ENCODE assay signal across 17 cellular contexts in genomic region chr16:85594621-85595298, GRCh38. TPM values are rescaled to one million over a fixed set of nuclear protein-coding genes. Genes with fewer than 3 reads are reported as not detected.
DNase-seq lines count a peak whose midpoint lies in the region; ATAC-seq, FAIRE-seq and TF ChIP-seq lines count a peak whose summit lies in the region.
"Had no signal": no experiment of that assay in that cellular context is flagged by ENCODE, and none has a peak within 500 bp of the region (broad histone marks: within the 10 kb centered on the region; RNA-seq: fewer than 3 reads in every experiment).

No MANE protein-coding gene starts in this region.

- no peak for FAIRE-seq in HTR-8/SVneo (lab: Jason Lieb, UNC)
- FAIRE-seq: A204.1, GM18507 had no signal

- H3K4me3 ChIP-seq in BLaER1 (0 out of 2 replicates have a peak overlapping the region, but pooled peaks have one; percentile 12), endodermal cell (ENCODE audit: low read length) (no peak overlapping the region), neuronal stem cell (ENCODE audit: low read length in 2 of 2) (no peak overlapping the region), hepatocyte (no peak overlapping the region)
- H3K4me3 ChIP-seq: GM23248 had no signal

- H3K4ac ChIP-seq in neuronal stem cell (ENCODE audit: low read length): peak overlapping the region; percentile 84

- H3K36me3 Mint-ChIP-seq in endodermal cell (ENCODE audit: low read depth): peaks cover 5% of the 10 kb centered on the region

- H3K79me2 ChIP-seq in hepatocyte: peaks cover 58% of the 10 kb centered on the region

- TF ChIP-seq CTCF in endodermal cell (conservative IDR thresholded peaks at IDR 0.05) (no peak), hepatocyte (IDR thresholded peaks at IDR 0.05; ENCODE audit: poor library complexity) (no peak)

- peak overlapping the region; percentile 12 for H2BK12ac ChIP-seq in neuronal stem cell (ENCODE audit: low read length)

- H3K9me3 Mint-ChIP-seq in endodermal cell: no peaks in the 10 kb centered on the region

- DNase-seq in SW480 (ENCODE audit: low spot score) (peak; percentile 65), endodermal cell (no peak), neuronal stem cell (ENCODE audit: low spot score) (no peak), hepatocyte (ENCODE audit: low spot score) (no peak), HTR-8/SVneo (ENCODE audit: insufficient read length, low spot score) (no peak)
- DNase-seq: Calu3, GM23248, NCI-H1436 treated with DMSO at 0.1 percent for 48 hours, NCI-H2227 treated with DMSO at 0.1 percent for 48 hours, NCI-H524 treated with DMSO at 0.1 percent for 48 hours, SHP77 had no signal

- peak overlapping the region; percentile 81 for H3K23ac ChIP-seq in neuronal stem cell (ENCODE audit: low read depth, low read length, poor library complexity)

- no peaks in the 10 kb centered on the region for H3K9me2 ChIP-seq in hepatocyte (replicated peaks; ENCODE audit: insufficient read depth)

- H3K4me1 ChIP-seq in BLaER1 (peaks cover 98% of the 10 kb centered on the region), endodermal cell (ENCODE audit: control insufficient read depth, insufficient read depth, low read length) (no peaks in the 10 kb centered on the region), neuronal stem cell (ENCODE audit: control insufficient read depth in 2 of 2, insufficient read depth in 1 of 2, low read depth in 1 of 2, low read length in 2 of 2) (peaks cover 15 to 23% of the 10 kb centered on the region in 2 donors), hepatocyte (ENCODE audit: insufficient read depth) (peaks cover 7% of the 10 kb centered on the region)

- H3K9me3 ChIP-seq in BLaER1 (no peaks in the 10 kb centered on the region), endodermal cell (ENCODE audit: control insufficient read depth, low read length) (no peaks in the 10 kb centered on the region), neuronal stem cell (replicated peaks in 1 of 2; ENCODE audit: control insufficient read depth in 2 of 2, insufficient read depth in 1 of 2, low read depth in 1 of 2, low read length in 2 of 2) (no peaks in the 10 kb centered on the region), hepatocyte (ENCODE audit: low read depth) (no peaks in the 10 kb centered on the region)

- H3K27me3 Mint-ChIP-seq in endodermal cell (ENCODE audit: insufficient read depth): no peaks in the 10 kb centered on the region

- H3K36me3 ChIP-seq in BLaER1 (no peaks in the 10 kb centered on the region), endodermal cell (ENCODE audit: control insufficient read depth, insufficient read depth, low read length) (no peaks in the 10 kb centered on the region), neuronal stem cell (replicated peaks in 1 of 2; ENCODE audit: control insufficient read depth in 2 of 2, insufficient read depth in 2 of 2, low read length in 2 of 2) (no peaks in the 10 kb centered on the region), hepatocyte (replicated peaks; ENCODE audit: insufficient read depth, low read depth) (no peaks in the 10 kb centered on the region)

- H4K20me1 ChIP-seq in BLaER1 (peaks cover 76% of the 10 kb centered on the region), hepatocyte (ENCODE audit: insufficient read depth, poor library complexity, severe bottlenecking) (peaks cover 34% of the 10 kb centered on the region)

- no peak overlapping the region for H4K91ac ChIP-seq in neuronal stem cell (ENCODE audit: low read depth, low read length, poor library complexity)

- H2AFZ ChIP-seq in neuronal stem cell (ENCODE audit: low read length) (no peak overlapping the region), hepatocyte (no peak overlapping the region)
- H2AFZ ChIP-seq: GM23248 had no signal

- H3K9ac ChIP-seq in BLaER1 (peak overlapping the region; percentile 73), endodermal cell (ENCODE audit: extremely low read depth, low read length, poor library complexity, severe bottlenecking) (no peak overlapping the region), neuronal stem cell (ENCODE audit: low read depth, low read length, poor library complexity) (no peak overlapping the region)
- H3K9ac ChIP-seq: GM23248 had no signal

- no peak overlapping the region for H3K4me3 Mint-ChIP-seq in endodermal cell

- peak overlapping the region; percentile 88 for H3K4me2 ChIP-seq in BLaER1
- no peak overlapping the region for H3K4me2 ChIP-seq in neuronal stem cell (ENCODE audit: insufficient read depth, low read length, poor library complexity, severe bottlenecking)
- H3K4me2 ChIP-seq in hepatocyte: no peak overlapping the region

- no peaks in the 10 kb centered on the region for H3K27me3 ChIP-seq in BLaER1
- no peaks in the 10 kb centered on the region for H3K27me3 ChIP-seq in endodermal cell (ENCODE audit: control insufficient read depth, insufficient read depth, low read length, poor library complexity, severe bottlenecking)
- H3K27me3 ChIP-seq in neuronal stem cell (ENCODE audit: control insufficient read depth in 3 of 3, insufficient read depth in 3 of 3, low read depth in 1 of 3, low read length in 3 of 3): no peaks in the 10 kb centered on the region
- H3K27me3 ChIP-seq in hepatocyte: no peaks in the 10 kb centered on the region

- H3K27ac ChIP-seq in BLaER1 (peak overlapping the region; percentile 87), endodermal cell (ENCODE audit: low read depth, low read length) (peak overlapping the region; percentile 57), neuronal stem cell (replicated peaks; ENCODE audit: low read length) (no peak overlapping the region), hepatocyte (no peak overlapping the region)
- H3K27ac ChIP-seq: GM23248 had no signal

- no peak overlapping the region for H3K27ac Mint-ChIP-seq in endodermal cell

- peaks cover 4% of the 10 kb centered on the region for H3K4me1 Mint-ChIP-seq in endodermal cell

- 90 to 94% methylated on average over 19 of the region's 19 CpGs for WGBS in endodermal cell (ENCODE audit: insufficient coverage in 1 of 2, insufficient read length in 1 of 2), 2 experiments
- WGBS in neuronal stem cell (ENCODE audit: extremely low coverage in 2 of 2, insufficient read length in 2 of 2, insufficient replicate concordance in 1 of 2), 2 donors: no CpG with 5 or more reads among the region's 19 CpGs
- WGBS in hepatocyte (ENCODE audit: low lambda C conversion rate, missing lambda C conversion rate): 83% methylated on average over 19 of the region's 19 CpGs

- H2AK5ac ChIP-seq in neuronal stem cell (ENCODE audit: low read depth, low read length): peak overlapping the region; percentile 98

- peak overlapping the region; percentile 91 for H3K18ac ChIP-seq in neuronal stem cell (ENCODE audit: low read length)

- ATAC-seq in GM19467 (IDR thresholded peaks at IDR 0.05; ENCODE audit: unreplicated experiment) (no peak), GM18858 (IDR thresholded peaks at IDR 0.05; ENCODE audit: unreplicated experiment) (no peak)
- ATAC-seq: Panc1 had no signal

- no peaks in the 10 kb centered on the region for H3K79me1 ChIP-seq in neuronal stem cell (ENCODE audit: low read depth, low read length)

- H4K8ac ChIP-seq in neuronal stem cell (ENCODE audit: low read depth, low read length): no peak overlapping the region

- no peak overlapping the region for H2BK120ac ChIP-seq in neuronal stem cell (ENCODE audit: low read depth, low read length)

- peak overlapping the region; percentile 13 for H2BK15ac ChIP-seq in neuronal stem cell (ENCODE audit: low read length)

- H3K14ac ChIP-seq in neuronal stem cell (ENCODE audit: low read length): no peak overlapping the region

- H2BK5ac ChIP-seq in neuronal stem cell (ENCODE audit: low read length): peak overlapping the region; percentile 42

RNA-seq across cellular contexts. Expression of gene GSE1, which starts 18.4 kb away (rescaled TPM):
- total RNA-seq in endodermal cell: 100 to 1,000 TPM; 108 to 128 TPM
- 55.0 TPM for polyA plus RNA-seq in endodermal cell (2013, experiment 1 of 2)
- polyA plus RNA-seq in endodermal cell (2013, experiment 2 of 2): 54.2 TPM
- 5.7 TPM for polyA plus RNA-seq in neuronal stem cell (2013, experiment 1 of 2)
- 6.2 TPM for polyA plus RNA-seq in neuronal stem cell (2013, experiment 2 of 2)
- total RNA-seq in hepatocyte: 32.8 and 43.5 TPM in 2 replicates
- polyA plus RNA-seq in hepatocyte: 27.9 and 33.1 TPM in 2 replicates

Comparison
In these comparisons a context has a peak if more than half of its experiments do, and no peak if none do; other contexts are left out.
1. H3K27ac ChIP-seq: peak in BLaER1 (single experiment) and endodermal cell (single experiment); none in neuronal stem cell (single experiment) and hepatocyte (single experiment).